8 cellular contexts compared by ENCODE assay signal in the genomic region with DNA sequence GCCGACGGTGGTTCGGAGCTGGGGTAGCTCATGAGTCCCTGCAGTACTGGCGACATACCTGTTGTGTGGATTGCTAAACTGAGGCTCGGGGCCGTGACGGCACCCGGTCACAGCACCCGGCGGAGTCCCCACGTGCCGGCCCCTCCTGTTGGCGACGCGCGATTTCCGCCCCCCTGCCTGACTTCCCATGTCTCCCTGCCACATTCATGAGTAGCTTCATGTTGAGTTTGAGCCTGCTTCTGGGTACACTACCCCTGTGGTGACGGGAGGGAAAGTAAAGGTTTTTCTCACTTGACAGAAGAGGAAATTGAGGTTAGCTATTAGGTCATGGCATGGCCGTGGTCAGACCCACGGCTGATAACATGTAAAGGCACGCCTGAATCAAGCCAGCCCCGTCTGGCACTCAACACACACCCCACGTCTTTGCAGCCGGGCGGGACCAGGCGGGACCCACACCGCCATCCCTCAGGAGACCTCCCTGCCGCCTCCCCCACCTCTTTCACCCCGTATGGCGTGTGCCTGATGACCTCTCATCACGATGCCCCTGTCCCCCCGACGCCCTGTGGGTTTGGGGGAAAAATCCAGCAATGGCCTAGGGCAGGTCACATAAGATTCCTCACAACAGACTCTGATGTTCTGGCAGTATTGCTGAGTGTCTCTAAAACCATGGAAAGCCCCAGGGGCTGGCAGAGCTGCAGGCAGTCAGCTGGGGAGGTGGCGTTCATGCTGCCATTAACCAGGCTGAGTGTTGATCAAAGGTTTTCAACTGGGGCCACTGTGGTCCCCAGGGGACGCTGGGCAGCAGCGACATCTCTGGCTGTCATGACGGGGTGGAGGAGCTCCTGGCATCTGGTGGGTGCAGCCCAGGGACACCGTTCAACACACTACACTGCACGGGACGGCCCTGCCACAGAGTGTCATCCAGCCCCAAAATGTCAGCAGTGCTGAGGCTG. TPM values are rescaled to one million over a fixed set of nuclear protein-coding genes. Genes with fewer than 3 reads are reported as not detected.
DNase-seq lines count a peak whose midpoint lies in the region; ATAC-seq and TF ChIP-seq lines count a peak whose summit lies in the region.

No MANE protein-coding gene starts in this region.

- H3K4me3 ChIP-seq in mucosa of descending colon = no peak overlapping the region

- no peak for TF ChIP-seq CTCF in mucosa of descending colon (IDR thresholded peaks at IDR 0.05)

- DNase-seq in SKM-1 treated with dmso at 0.1 percent for 144 hours (lab: John Stamatoyannopoulos, UW; ENCODE audit: unreplicated experiment) = peak; percentile 93
- DNase-seq in mucosa of descending colon = peak in 1 of 3 donors; percentile 37
- DNase-seq in stimulated activated CD4-positive, alpha-beta T cell treated with anti-CD3 and anti-CD28 coated beads, Interleukin-15, amount 100 ng/mL, for 24 hours = no peak
- no peak for DNase-seq in erythroblast (lab: John Stamatoyannopoulos, UW)
- no peak for DNase-seq in stimulated activated CD4-positive, alpha-beta T cell treated with anti-CD3 and anti-CD28 coated beads, Interleukin-12 subunit alpha, Interleukin-12 subunit beta, amount 100 ng/mL, for 4 hours
- no peak for DNase-seq in amygdala (lab: John Stamatoyannopoulos, UW)

- no peaks in the 10 kb centered on the region for H3K4me1 ChIP-seq in mucosa of descending colon (ENCODE audit: low read depth)

- TF ChIP-seq POLR2A in erythroblast (IDR thresholded peaks at IDR 0.05; ENCODE audit: low read length) = no peak

- no peaks in the 10 kb centered on the region for H3K9me3 ChIP-seq in mucosa of descending colon

- H3K36me3 ChIP-seq in mucosa of descending colon (ENCODE audit: low read depth) = no peaks in the 10 kb centered on the region

- intact Hi-C loops in mucosa of descending colon (cut with DNase I, micrococcal nuclease) = no loop called here

- ATAC-seq in GM19023 (IDR thresholded peaks at IDR 0.05; ENCODE audit: unreplicated experiment) (peak; percentile 75), HG02840 (IDR thresholded peaks at IDR 0.05; ENCODE audit: low FRiP score, unreplicated experiment) (peak; percentile 54), mucosa of descending colon (peak; percentile 75)

RNA-seq across cellular contexts. Expression of gene P2RY8, which starts 29.2 kb away (rescaled TPM):
- total RNA-seq in mucosa of descending colon = 1 to 10 TPM in 2 of 3 donors, under 1 TPM in 1; 0.87 to 2.0 (median 2.0) TPM

RNA-seq across cellular contexts. Expression of gene ASMTL, which starts 55.1 kb away (rescaled TPM):
- 10 to 100 TPM; 15.6 to 32.0 (median 18.8) TPM for total RNA-seq in mucosa of descending colon
